In genomic region chr7:64400401-64400800, GRCh38 we compare ENCODE assay signal across 24 cellular contexts.
"Had no signal": no experiment of that assay in that cellular context is flagged by ENCODE, and none has a peak within 500 bp of the region (broad histone marks: within the 10 kb centered on the region; RNA-seq: fewer than 3 reads in every experiment).

No MANE protein-coding gene starts in this region.

- H3K4me3 ChIP-seq: colonic mucosa, esophagus squamous epithelium, gastrocnemius medialis, heart right ventricle, left lung, lower lobe of right lung, mucosa of descending colon had no signal

- H3K27me3 ChIP-seq: colonic mucosa, esophagus squamous epithelium, gastrocnemius medialis, heart right ventricle, left lung had no signal

- H3K36me3 Mint-ChIP-seq: mesothelial cell of epicardium had no signal

- H3K27me3 Mint-ChIP-seq: dendritic cell treated with granulocyte-macrophage colony-stimulating factor and Interleukin-4, amounts not matched to agents 40 ng/mL and 50 ng/mL, for 4 days; effector memory CD8-positive, alpha-beta T cell had no signal

- H3K9me3 ChIP-seq: colonic mucosa, gastrocnemius medialis, lower lobe of right lung had no signal

- H3K36me3 ChIP-seq: colonic mucosa, esophagus squamous epithelium, gastrocnemius medialis, heart right ventricle, left lung, lower lobe of right lung had no signal

- DNase-seq: colonic mucosa; cortex of kidney; effector CD8-positive, alpha-beta T cell; effector memory CD8-positive, alpha-beta T cell; endodermal cell; erythroblast; esophagus squamous epithelium; foreskin fibroblast; foreskin melanocyte; gastrocnemius medialis; glutamatergic neuron; head of caudate nucleus; heart right ventricle; hippocampal formation; left cardiac atrium; left lung; left ventricle myocardium superior; lower lobe of right lung; mesenchymal stem cell; mucosa of descending colon had no signal

- H3K27ac Mint-ChIP-seq: dendritic cell treated with granulocyte-macrophage colony-stimulating factor and Interleukin-4, amounts not matched to agents 40 ng/mL and 50 ng/mL, for 4 days; effector memory CD8-positive, alpha-beta T cell; endodermal cell; mesothelial cell of epicardium had no signal

- H3K4me1 ChIP-seq: colonic mucosa, esophagus squamous epithelium, gastrocnemius medialis, heart right ventricle, left lung, lower lobe of right lung had no signal

- H3K4me1 Mint-ChIP-seq: endodermal cell, mesothelial cell of epicardium had no signal

- ATAC-seq: effector memory CD8-positive, alpha-beta T cell; esophagus mucosa; gastrocnemius medialis; heart right ventricle; left cardiac atrium; left lung; left ventricle myocardium superior; lower lobe of right lung; mucosa of descending colon had no signal

- H3K27ac ChIP-seq: colonic mucosa, epithelial cell of prostate, esophagus squamous epithelium, gastrocnemius medialis, heart right ventricle, left lung, lower lobe of right lung had no signal

- H3K4me3 Mint-ChIP-seq: dendritic cell treated with granulocyte-macrophage colony-stimulating factor and Interleukin-4, amounts not matched to agents 40 ng/mL and 50 ng/mL, for 4 days; effector memory CD8-positive, alpha-beta T cell; endodermal cell; mesothelial cell of epicardium had no signal
